17 cellular contexts compared by ENCODE assay signal in genomic region chr4:1490011-1490905, GRCh38.
DNase-seq lines count a peak whose midpoint lies in the region; ATAC-seq and TF ChIP-seq lines count a peak whose summit lies in the region.
"Had no signal": no experiment of that assay in that cellular context is flagged by ENCODE, and none has a peak within 500 bp of the region (broad histone marks: within the 10 kb centered on the region; RNA-seq: fewer than 3 reads in every experiment).

No MANE protein-coding gene starts in this region.

- H3K27me3 Mint-ChIP-seq in activated T-cell treated with anti-CD3 and anti-CD28 coated beads, Interleukin-2, amount 50 U/mL, for 72 hours (ENCODE audit: low read depth) = peaks cover under 1% of the 10 kb centered on the region
- peaks cover 3% of the 10 kb centered on the region for H3K27me3 Mint-ChIP-seq in activated B cell treated with CpG ODN at 0.5 μM for 24 hours

- CTCF ChIA-PET in activated B cell treated with CpG ODN at 0.5 μM for 24 hours (lab: Charles Lee) = no interaction called here

- H3K9me3 Mint-ChIP-seq in activated T-cell treated with anti-CD3 and anti-CD28 coated beads, Interleukin-2, amount 50 U/mL, for 72 hours = peaks cover 6 to 9% of the 10 kb centered on the region in 2 donors
- H3K9me3 Mint-ChIP-seq in activated B cell treated with CpG ODN at 0.5 μM for 24 hours = peaks cover 16% of the 10 kb centered on the region

- H3K9me3 ChIP-seq in BE2C = no peaks in the 10 kb centered on the region; the same call in 1 of the 2 replicates
- H3K9me3 ChIP-seq in lower lobe of right lung = peaks cover 7% of the 10 kb centered on the region

- DNase-seq in activated T-cell treated with anti-CD3 and anti-CD28 coated beads, Interleukin-2, amount 50 U/mL, for 1 hour = peak; percentile 4
- no peak for DNase-seq in activated T-cell treated with anti-CD3 and anti-CD28 coated beads, Interleukin-2, amount 50 U/mL, for 72 hours
- DNase-seq in BE2C = peak; percentile 17
- peak; percentile 6 for DNase-seq in activated B cell treated with CpG ODN at 0.5 μM for 24 hours
- DNase-seq in lower lobe of right lung = peak; percentile 32
- no peak for DNase-seq in stimulated activated CD4-positive, alpha-beta T cell treated with anti-CD3 and anti-CD28 coated beads, Interleukin-4, amount 100 ng/mL, for 24 hours
- DNase-seq in HPDE6-E6E7 (ENCODE audit: extremely low spot score) = no peak
- DNase-seq in AG08396 (ENCODE audit: low spot score) = no peak
- DNase-seq: CD4-positive, CD25-positive, alpha-beta regulatory T cell; DND-41; GDM1; GM23248; Kasumi-1; NCI-H1930; NCI-H2171 treated with DMSO at 0.1 percent for 48 hours; NCI-H510A treated with DMSO at 0.1 percent for 48 hours; SHP77 treated with DMSO at 0.1 percent for 48 hours had no signal

- peaks cover 5 to 17% of the 10 kb centered on the region in 2 donors for H3K36me3 Mint-ChIP-seq in activated T-cell treated with anti-CD3 and anti-CD28 coated beads, Interleukin-2, amount 50 U/mL, for 72 hours (ENCODE audit: insufficient read depth in 2 of 2)
- peaks cover 2% of the 10 kb centered on the region for H3K36me3 Mint-ChIP-seq in activated B cell treated with CpG ODN at 0.5 μM for 24 hours (ENCODE audit: low read depth)
- H3K36me3 Mint-ChIP-seq: CD4-positive, CD25-positive, alpha-beta regulatory T cell had no signal

- no peaks in the 10 kb centered on the region for H3K4me1 Mint-ChIP-seq in activated T-cell treated with anti-CD3 and anti-CD28 coated beads, Interleukin-2, amount 50 U/mL, for 72 hours (ENCODE audit: low read depth)
- no peaks in the 10 kb centered on the region for H3K4me1 Mint-ChIP-seq in activated B cell treated with CpG ODN at 0.5 μM for 24 hours
- H3K4me1 Mint-ChIP-seq: CD4-positive, CD25-positive, alpha-beta regulatory T cell had no signal

- H3K4me1 ChIP-seq in BE2C (no peaks in the 10 kb centered on the region), lower lobe of right lung (no peaks in the 10 kb centered on the region)

- ATAC-seq in activated T-cell treated with anti-CD3 and anti-CD28 coated beads, Interleukin-2, amount 50 U/mL, for 72 hours (replicated peaks in 1 of 2) = no peak
- ATAC-seq in activated B cell treated with CpG ODN at 0.5 μM for 24 hours (ENCODE audit: low read depth) (no peak), lower lobe of right lung (no peak)

- POLR2A ChIA-PET in activated B cell treated with CpG ODN at 0.5 μM for 24 hours (lab: Charles Lee) = no interaction called here

- no peak overlapping the region for H3K4me3 ChIP-seq in BE2C (ENCODE audit: low read depth, low read length)
- H3K4me3 ChIP-seq in lower lobe of right lung = no peak overlapping the region
- H3K4me3 ChIP-seq: GM23248 had no signal

- TF ChIP-seq CTCF in BE2C (IDR thresholded peaks at IDR 0.05; ENCODE audit: low read depth, low read length) (no peak), activated B cell treated with CpG ODN at 0.5 μM for 24 hours (IDR thresholded peaks at IDR 0.05) (no peak), lower lobe of right lung (IDR thresholded peaks at IDR 0.05) (no peak)

- H3K27me3 ChIP-seq in BE2C (peaks cover 71% of the 10 kb centered on the region), lower lobe of right lung (ENCODE audit: low read depth) (peaks cover 43% of the 10 kb centered on the region)

- H3K27ac ChIP-seq in lower lobe of right lung = no peak overlapping the region
- H3K27ac ChIP-seq: GM23248 had no signal

- no peaks in the 10 kb centered on the region for H3K36me3 ChIP-seq in BE2C
- no peaks in the 10 kb centered on the region for H3K36me3 ChIP-seq in lower lobe of right lung

- H3K27ac Mint-ChIP-seq in activated T-cell treated with anti-CD3 and anti-CD28 coated beads, Interleukin-2, amount 50 U/mL, for 72 hours = no peak overlapping the region
- no peak overlapping the region for H3K27ac Mint-ChIP-seq in activated B cell treated with CpG ODN at 0.5 μM for 24 hours
- H3K27ac Mint-ChIP-seq: CD4-positive, CD25-positive, alpha-beta regulatory T cell had no signal

- intact Hi-C loops in activated B cell treated with CpG ODN at 0.5 μM for 24 hours (cut with micrococcal nuclease) (no loop called here), lower lobe of right lung (cut with DNase I) (no loop called here)

- H3K4me3 Mint-ChIP-seq in activated T-cell treated with anti-CD3 and anti-CD28 coated beads, Interleukin-2, amount 50 U/mL, for 72 hours = no peak overlapping the region
- no peak overlapping the region for H3K4me3 Mint-ChIP-seq in activated B cell treated with CpG ODN at 0.5 μM for 24 hours
- H3K4me3 Mint-ChIP-seq: CD4-positive, CD25-positive, alpha-beta regulatory T cell had no signal

Comparison
In these comparisons a context has a peak if more than half of its experiments do, and no peak if none do; other contexts are left out.
1. DNase-seq: peak in activated T-cell treated with anti-CD3 and anti-CD28 coated beads, Interleukin-2, amount 50 U/mL, for 1 hour (single experiment), BE2C (single experiment), activated B cell treated with CpG ODN at 0.5 μM for 24 hours (single experiment) and lower lobe of right lung (single experiment); none in activated T-cell treated with anti-CD3 and anti-CD28 coated beads, Interleukin-2, amount 50 U/mL, for 72 hours (0 of 2), stimulated activated CD4-positive, alpha-beta T cell treated with anti-CD3 and anti-CD28 coated beads, Interleukin-4, amount 100 ng/mL, for 24 hours (single experiment), HPDE6-E6E7 (single experiment) and AG08396 (single experiment).